In the genomic region with DNA sequence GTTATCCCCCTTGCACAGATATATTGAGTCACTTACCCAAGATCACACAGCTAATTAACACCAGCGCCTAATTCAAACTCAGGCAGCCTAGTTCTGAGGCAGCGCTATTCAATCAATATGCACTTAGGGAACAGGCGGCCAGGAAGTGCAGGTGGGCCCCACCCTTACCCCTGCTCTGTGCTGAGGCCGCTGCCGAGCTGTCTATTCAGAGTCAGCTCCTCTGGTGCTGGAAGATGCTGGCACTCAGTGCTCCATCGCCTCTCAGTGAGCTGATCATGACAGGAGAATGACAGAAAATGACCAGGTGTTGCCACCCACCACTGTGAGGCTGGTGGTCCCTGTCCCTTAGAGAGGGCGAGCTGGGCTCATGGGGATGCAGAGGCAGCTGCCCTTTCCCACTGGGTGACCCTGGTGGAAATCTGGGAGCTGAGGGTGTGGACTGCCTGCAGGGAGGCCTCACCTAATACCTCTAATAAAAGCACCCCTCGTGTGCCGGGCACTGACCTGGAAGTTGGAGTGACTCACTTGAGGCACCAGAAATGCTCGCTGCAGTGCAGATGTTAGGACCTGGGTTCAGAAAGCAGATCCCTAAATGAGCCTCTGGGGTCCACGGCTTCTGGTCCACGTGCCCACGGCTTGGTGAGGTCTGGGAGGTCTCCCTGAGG, we compare ENCODE assay signal across 29 cellular contexts. TPM values are rescaled to one million over a fixed set of nuclear protein-coding genes. Genes with fewer than 3 reads are reported as not detected.
DNase-seq lines count a peak whose midpoint lies in the region; ATAC-seq and TF ChIP-seq lines count a peak whose summit lies in the region.
"Had no signal": no experiment of that assay in that cellular context is flagged by ENCODE, and none has a peak within 500 bp of the region (broad histone marks: within the 10 kb centered on the region; RNA-seq: fewer than 3 reads in every experiment).

No MANE protein-coding gene starts in this region.

- H3K9ac ChIP-seq in neuronal stem cell (ENCODE audit: low read depth, low read length, poor library complexity) = no peak overlapping the region

- peaks cover 4% of the 10 kb centered on the region for H3K4me1 Mint-ChIP-seq in activated CD8-positive, alpha-beta T cell treated with anti-CD3 and anti-CD28 coated beads, Interleukin-2, amount 10 ng/mL, durations not matched to agents 7 days and 5 days (ENCODE audit: low read depth)
- no peaks in the 10 kb centered on the region for H3K4me1 Mint-ChIP-seq in activated CD8-positive, alpha-beta T cell treated with anti-CD3 and anti-CD28 coated beads for 36 hours (ENCODE audit: low read depth)
- H3K4me1 Mint-ChIP-seq in progenitor cell of endocrine pancreas (ENCODE audit: low read depth) = peaks cover 5% of the 10 kb centered on the region
- H3K4me1 Mint-ChIP-seq in stimulated activated naive B cell treated with anti-CD40 and anti-IgM and Interleukin-4, amounts not matched to agents 10 μg/mL and 1 μg/mL and 100 μg/mL, for 72 hours = peaks cover 16 to 25% of the 10 kb centered on the region in 2 donors
- H3K4me1 Mint-ChIP-seq: CD8-positive, alpha-beta memory T cell had no signal

- no peak overlapping the region for H4K91ac ChIP-seq in neuronal stem cell (ENCODE audit: low read depth, low read length, poor library complexity)

- H4K8ac ChIP-seq in neuronal stem cell (ENCODE audit: low read depth, low read length) = no peak overlapping the region

- peak overlapping the region; percentile 8 for H2BK5ac ChIP-seq in neuronal stem cell (ENCODE audit: low read length)

- H2BK120ac ChIP-seq in neuronal stem cell (ENCODE audit: low read depth, low read length) = no peak overlapping the region

- no peak overlapping the region for H3K4me2 ChIP-seq in neuronal stem cell (ENCODE audit: insufficient read depth, low read length, poor library complexity, severe bottlenecking)
- H3K4me2 ChIP-seq: smooth muscle cell had no signal

- H3K27me3 Mint-ChIP-seq in activated CD8-positive, alpha-beta T cell treated with anti-CD3 and anti-CD28 coated beads, Interleukin-2, amount 10 ng/mL, durations not matched to agents 7 days and 5 days (ENCODE audit: low read depth) = no peaks in the 10 kb centered on the region
- no peaks in the 10 kb centered on the region for H3K27me3 Mint-ChIP-seq in activated CD8-positive, alpha-beta T cell treated with anti-CD3 and anti-CD28 coated beads for 36 hours
- peaks cover 33% of the 10 kb centered on the region for H3K27me3 Mint-ChIP-seq in progenitor cell of endocrine pancreas
- H3K27me3 Mint-ChIP-seq in stimulated activated naive B cell treated with anti-CD40 and anti-IgM and Interleukin-4, amounts not matched to agents 10 μg/mL and 1 μg/mL and 100 μg/mL, for 72 hours = peaks cover 0 to 5% of the 10 kb centered on the region in 2 donors
- H3K27me3 Mint-ChIP-seq: natural killer cell treated with Interleukin-12 subunit alpha and Interleukin-12 subunit beta and Interleukin-15 and Interleukin-18, amount 100 ng/mL, for 72 hours had no signal

- no peaks in the 10 kb centered on the region for H3K27me3 ChIP-seq in neuronal stem cell (ENCODE audit: control insufficient read depth in 3 of 3, insufficient read depth in 3 of 3, low read depth in 1 of 3, low read length in 3 of 3)
- H3K27me3 ChIP-seq: esophagus squamous epithelium, foreskin keratinocyte, pancreas, testis had no signal

- POLR2A ChIA-PET in activated CD8-positive, alpha-beta T cell treated with anti-CD3 and anti-CD28 coated beads, Interleukin-2, amount 10 ng/mL, durations not matched to agents 7 days and 5 days (lab: Charles Lee) = no interaction called here
- POLR2A ChIA-PET in activated CD8-positive, alpha-beta T cell treated with anti-CD3 and anti-CD28 coated beads for 36 hours (lab: Charles Lee) = no interaction called here

- H3K9me3 ChIP-seq in neuronal stem cell (replicated peaks in 1 of 2; ENCODE audit: control insufficient read depth in 2 of 2, insufficient read depth in 1 of 2, low read depth in 1 of 2, low read length in 2 of 2) = no peaks in the 10 kb centered on the region
- H3K9me3 ChIP-seq: esophagus squamous epithelium, mucosa of descending colon, pancreas, testis had no signal

- no peak overlapping the region for H3K23ac ChIP-seq in neuronal stem cell (ENCODE audit: low read depth, low read length, poor library complexity)

- WGBS in neuronal stem cell (ENCODE audit: extremely low coverage in 2 of 2, insufficient read length in 2 of 2, insufficient replicate concordance in 1 of 2), 2 donors = no CpG with 5 or more reads among the region's 13 CpGs

- H3K36me3 ChIP-seq in neuronal stem cell (replicated peaks in 1 of 2; ENCODE audit: control insufficient read depth in 2 of 2, insufficient read depth in 2 of 2, low read length in 2 of 2) = no peaks in the 10 kb centered on the region
- H3K36me3 ChIP-seq: esophagus squamous epithelium, pancreas had no signal

- H3K4ac ChIP-seq in neuronal stem cell (ENCODE audit: low read length) = no peak overlapping the region

- CTCF ChIA-PET in activated CD8-positive, alpha-beta T cell treated with anti-CD3 and anti-CD28 coated beads, Interleukin-2, amount 10 ng/mL, durations not matched to agents 7 days and 5 days (lab: Charles Lee) = no interaction called here
- CTCF ChIA-PET in activated CD8-positive, alpha-beta T cell treated with anti-CD3 and anti-CD28 coated beads for 36 hours (lab: Charles Lee) = no interaction called here

- no peak overlapping the region for H2BK12ac ChIP-seq in neuronal stem cell (ENCODE audit: low read length)

- H3K4me3 ChIP-seq in neuronal stem cell (ENCODE audit: low read length in 2 of 2) = peak overlapping the region in 1 of 2 donors; percentile 49
- H3K4me3 ChIP-seq: esophagus squamous epithelium, mucosa of descending colon, pancreas, smooth muscle cell, testis had no signal

- H2AFZ ChIP-seq in neuronal stem cell (ENCODE audit: low read length) = no peak overlapping the region

- H3K14ac ChIP-seq in neuronal stem cell (ENCODE audit: low read length) = no peak overlapping the region

- H3K18ac ChIP-seq in neuronal stem cell (ENCODE audit: low read length) = peak overlapping the region; percentile 35

- H3K79me1 ChIP-seq in neuronal stem cell (ENCODE audit: low read depth, low read length) = no peaks in the 10 kb centered on the region

- H3K9me3 Mint-ChIP-seq in activated CD8-positive, alpha-beta T cell treated with anti-CD3 and anti-CD28 coated beads, Interleukin-2, amount 10 ng/mL, durations not matched to agents 7 days and 5 days (ENCODE audit: insufficient read depth) = no peaks in the 10 kb centered on the region
- H3K9me3 Mint-ChIP-seq in activated CD8-positive, alpha-beta T cell treated with anti-CD3 and anti-CD28 coated beads for 36 hours = no peaks in the 10 kb centered on the region
- H3K9me3 Mint-ChIP-seq in progenitor cell of endocrine pancreas (ENCODE audit: low read depth) = no peaks in the 10 kb centered on the region
- no peaks in the 10 kb centered on the region for H3K9me3 Mint-ChIP-seq in stimulated activated naive B cell treated with anti-CD40 and anti-IgM and Interleukin-4, amounts not matched to agents 10 μg/mL and 1 μg/mL and 100 μg/mL, for 72 hours
- H3K9me3 Mint-ChIP-seq: activated T-cell treated with anti-CD3 and anti-CD28 coated beads, Interleukin-2, amount 50 U/mL, for 72 hours; CD8-positive, alpha-beta memory T cell; natural killer cell treated with Interleukin-12 subunit alpha and Interleukin-12 subunit beta and Interleukin-15 and Interleukin-18, amount 100 ng/mL, for 72 hours had no signal

- TF ChIP-seq CTCF in activated CD8-positive, alpha-beta T cell treated with anti-CD3 and anti-CD28 coated beads for 36 hours (IDR thresholded peaks at IDR 0.05) = no peak
- no peak for TF ChIP-seq CTCF in progenitor cell of endocrine pancreas (IDR thresholded peaks at IDR 0.05; ENCODE audit: unreplicated experiment)

- DNase-seq in activated CD8-positive, alpha-beta T cell treated with anti-CD3 and anti-CD28 coated beads, Interleukin-2, amount 10 ng/mL, durations not matched to agents 7 days and 5 days = no peak
- no peak for DNase-seq in activated CD8-positive, alpha-beta T cell treated with anti-CD3 and anti-CD28 coated beads for 36 hours
- DNase-seq in SW480 (ENCODE audit: low spot score) = peak; percentile 64
- no peak for DNase-seq in neuronal stem cell (ENCODE audit: low spot score)
- DNase-seq in hippocampal formation (lab: John Stamatoyannopoulos, UW) = no peak
- DNase-seq in progenitor cell of endocrine pancreas (ENCODE audit: low spot score, unreplicated experiment) = no peak
- DNase-seq in stimulated activated naive B cell treated with anti-CD40 and anti-IgM and Interleukin-4, amounts not matched to agents 10 μg/mL and 1 μg/mL and 100 μg/mL, for 72 hours = no peak
- DNase-seq: activated CD4-positive, alpha-beta T cell treated with anti-CD3 and anti-CD28 coated beads, Interleukin-2, amount 50 U/mL, for 1 hour; activated CD4-positive, CD25-positive, alpha-beta regulatory T cell; activated naive CD4-positive, alpha-beta T cell treated with Interleukin-2 at 50 U/mL for 16 hours; activated T-cell treated with anti-CD3 and anti-CD28 coated beads, Interleukin-2, amount 50 U/mL, for 72 hours; AML-193; CD8-positive, alpha-beta memory T cell; cerebellar nuclear complex; esophagus squamous epithelium; foreskin keratinocyte; mucosa of descending colon; NCI-H2081; NCI-H345; NCI-H82; pancreas; RPMI8226; stimulated activated naive CD4-positive, alpha-beta T cell treated with Interleukin-2 at 50 U/mL for 16 hours; testis had no signal

- H2AK5ac ChIP-seq in neuronal stem cell (ENCODE audit: low read depth, low read length) = no peak overlapping the region

- no peak overlapping the region for H2BK15ac ChIP-seq in neuronal stem cell (ENCODE audit: low read length)

- intact Hi-C loops in activated CD8-positive, alpha-beta T cell treated with anti-CD3 and anti-CD28 coated beads for 36 hours (cut with micrococcal nuclease) = no loop called here

- H3K27ac ChIP-seq in neuronal stem cell (replicated peaks; ENCODE audit: low read length) = no peak overlapping the region
- H3K27ac ChIP-seq: esophagus squamous epithelium, foreskin keratinocyte, pancreas, testis had no signal

- no peak for ATAC-seq in activated CD8-positive, alpha-beta T cell treated with anti-CD3 and anti-CD28 coated beads, Interleukin-2, amount 10 ng/mL, durations not matched to agents 7 days and 5 days
- no peak for ATAC-seq in activated CD8-positive, alpha-beta T cell treated with anti-CD3 and anti-CD28 coated beads for 36 hours
- ATAC-seq in stimulated activated naive B cell treated with anti-CD40 and anti-IgM and Interleukin-4, amounts not matched to agents 10 μg/mL and 1 μg/mL and 100 μg/mL, for 72 hours (replicated peaks) = no peak
- ATAC-seq: activated T-cell treated with anti-CD3 and anti-CD28 coated beads, Interleukin-2, amount 50 U/mL, for 72 hours; foreskin keratinocyte; mucosa of descending colon; natural killer cell treated with Interleukin-12 subunit alpha and Interleukin-12 subunit beta and Interleukin-15 and Interleukin-18, amount 100 ng/mL, for 72 hours; pancreas had no signal

- H3K4me1 ChIP-seq in neuronal stem cell (ENCODE audit: control insufficient read depth in 2 of 2, insufficient read depth in 1 of 2, low read depth in 1 of 2, low read length in 2 of 2) = peaks cover 0 to 10% of the 10 kb centered on the region in 2 donors
- H3K4me1 ChIP-seq: foreskin keratinocyte, pancreas had no signal

- H3K36me3 Mint-ChIP-seq in activated CD8-positive, alpha-beta T cell treated with anti-CD3 and anti-CD28 coated beads, Interleukin-2, amount 10 ng/mL, durations not matched to agents 7 days and 5 days (ENCODE audit: low read depth) = no peaks in the 10 kb centered on the region
- H3K36me3 Mint-ChIP-seq in activated CD8-positive, alpha-beta T cell treated with anti-CD3 and anti-CD28 coated beads for 36 hours (ENCODE audit: low read depth) = no peaks in the 10 kb centered on the region
- no peaks in the 10 kb centered on the region for H3K36me3 Mint-ChIP-seq in progenitor cell of endocrine pancreas (ENCODE audit: insufficient read depth)
- no peaks in the 10 kb centered on the region for H3K36me3 Mint-ChIP-seq in stimulated activated naive B cell treated with anti-CD40 and anti-IgM and Interleukin-4, amounts not matched to agents 10 μg/mL and 1 μg/mL and 100 μg/mL, for 72 hours
- H3K36me3 Mint-ChIP-seq: CD8-positive, alpha-beta memory T cell; natural killer cell treated with Interleukin-12 subunit alpha and Interleukin-12 subunit beta and Interleukin-15 and Interleukin-18, amount 100 ng/mL, for 72 hours had no signal

- H3K27ac Mint-ChIP-seq in activated CD8-positive, alpha-beta T cell treated with anti-CD3 and anti-CD28 coated beads, Interleukin-2, amount 10 ng/mL, durations not matched to agents 7 days and 5 days = peak overlapping the region; percentile 16
- no peak overlapping the region for H3K27ac Mint-ChIP-seq in activated CD8-positive, alpha-beta T cell treated with anti-CD3 and anti-CD28 coated beads for 36 hours
- H3K27ac Mint-ChIP-seq in progenitor cell of endocrine pancreas = no peak overlapping the region
- no peak overlapping the region for H3K27ac Mint-ChIP-seq in stimulated activated naive B cell treated with anti-CD40 and anti-IgM and Interleukin-4, amounts not matched to agents 10 μg/mL and 1 μg/mL and 100 μg/mL, for 72 hours
- H3K27ac Mint-ChIP-seq: CD8-positive, alpha-beta memory T cell had no signal

- H3K4me3 Mint-ChIP-seq in activated CD8-positive, alpha-beta T cell treated with anti-CD3 and anti-CD28 coated beads, Interleukin-2, amount 10 ng/mL, durations not matched to agents 7 days and 5 days = no peak overlapping the region
- H3K4me3 Mint-ChIP-seq in activated CD8-positive, alpha-beta T cell treated with anti-CD3 and anti-CD28 coated beads for 36 hours = no peak overlapping the region
- H3K4me3 Mint-ChIP-seq in progenitor cell of endocrine pancreas (ENCODE audit: low read depth) = no peak overlapping the region
- H3K4me3 Mint-ChIP-seq in stimulated activated naive B cell treated with anti-CD40 and anti-IgM and Interleukin-4, amounts not matched to agents 10 μg/mL and 1 μg/mL and 100 μg/mL, for 72 hours = no peak overlapping the region
- H3K4me3 Mint-ChIP-seq: activated T-cell treated with anti-CD3 and anti-CD28 coated beads, Interleukin-2, amount 50 U/mL, for 72 hours; natural killer cell treated with Interleukin-12 subunit alpha and Interleukin-12 subunit beta and Interleukin-15 and Interleukin-18, amount 100 ng/mL, for 72 hours had no signal

RNA-seq across cellular contexts. Expression of gene CD93, which starts 42.5 kb away (rescaled TPM):
- total RNA-seq in activated CD8-positive, alpha-beta T cell treated with anti-CD3 and anti-CD28 coated beads, Interleukin-2, amount 10 ng/mL, durations not matched to agents 7 days and 5 days = under 1 TPM; 0.73 to 0.82 TPM
- total RNA-seq in activated CD8-positive, alpha-beta T cell treated with anti-CD3 and anti-CD28 coated beads for 36 hours = under 1 TPM; 0.11 TPM
- polyA plus RNA-seq in neuronal stem cell (2013, experiment 1 of 2) = under 0.01 TPM
- polyA plus RNA-seq in neuronal stem cell (2013, experiment 2 of 2) = 0.01 TPM
- 0.04 TPM in 1 of 2 replicates, not detected in the other for total RNA-seq in progenitor cell of endocrine pancreas
- total RNA-seq: foreskin keratinocyte, MCF 10A, OCI-LY7, SK-MEL-5, smooth muscle cell had no signal
- polyA plus RNA-seq: foreskin keratinocyte, smooth muscle cell had no signal
